Comparison of ENCODE assay signal across 29 cellular contexts in the genomic region with DNA sequence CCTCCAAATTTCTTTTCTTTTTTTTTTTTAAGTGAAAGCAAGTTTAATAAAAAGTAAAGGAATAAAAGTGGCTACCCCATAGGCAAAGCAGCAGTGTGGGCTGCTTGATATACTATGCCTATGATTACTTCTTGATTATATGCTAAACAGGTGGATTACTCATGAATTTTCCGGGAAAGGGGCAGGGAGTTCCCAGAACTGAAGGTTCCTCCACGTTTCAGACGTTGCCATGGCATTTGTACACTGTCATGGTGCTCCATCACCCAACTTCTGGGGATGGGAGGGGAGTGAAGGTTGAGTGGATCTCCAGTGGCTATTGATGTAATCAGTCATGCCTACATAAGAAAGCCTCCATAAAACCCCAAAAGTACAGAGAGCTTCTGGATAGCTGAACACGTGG.
"Had no signal": no experiment of that assay in that cellular context is flagged by ENCODE, and none has a peak within 500 bp of the region (broad histone marks: within the 10 kb centered on the region; RNA-seq: fewer than 3 reads in every experiment).

No MANE protein-coding gene starts in this region.

- H3K79me2 ChIP-seq: parathyroid adenoma had no signal

- H3K36me3 ChIP-seq: neural progenitor cell, ovary, right lobe of liver, sigmoid colon, stomach, thoracic aorta, thyroid gland, tibial nerve, upper lobe of left lung, vagina had no signal

- H2AFZ ChIP-seq: neural progenitor cell, parathyroid adenoma had no signal

- DNase-seq: natural killer cell; occipital lobe; ovary; posterior cingulate gyrus; psoas muscle; right cardiac atrium; right lobe of liver; sigmoid colon; stimulated activated CD4-positive, alpha-beta T cell treated with anti-CD3 and anti-CD28 coated beads, Interleukin-15, amount 100 ng/mL, for 24 hours; stimulated activated CD4-positive, alpha-beta T cell treated with anti-CD3 and anti-CD28 coated beads, Interleukin-2, amount 100 ng/mL, for 24 hours; stimulated activated CD4-positive, alpha-beta T cell treated with anti-CD3 and anti-CD28 coated beads, Interleukin-2, amount 100 ng/mL, for 48 hours; stimulated activated CD4-positive, alpha-beta T cell treated with anti-CD3 and anti-CD28 coated beads, Interleukin-4, amount 100 ng/mL, for 24 hours; stimulated activated naive B cell treated with anti-CD40 and anti-IgM and Interleukin-4, amounts not matched to agents 10 μg/mL and 1 μg/mL and 100 μg/mL, for 72 hours; stimulated activated naive CD4-positive, alpha-beta T cell treated with Interleukin-2 at 50 U/mL for 16 hours; stomach; thyroid gland; trophoblast cell; upper lobe of left lung had no signal

- H3K27ac ChIP-seq: neural progenitor cell, ovary, parathyroid adenoma, psoas muscle, right lobe of liver, sigmoid colon, stomach, thoracic aorta, thyroid gland, tibial nerve, upper lobe of left lung, vagina had no signal

- H3K27me3 ChIP-seq: neural progenitor cell, ovary, right lobe of liver, thyroid gland, upper lobe of left lung, vagina had no signal

- H3K9me3 Mint-ChIP-seq: neural progenitor cell; stimulated activated naive CD8-positive, alpha-beta T cell treated with anti-CD3 and anti-CD28 coated beads, Interleukin-15, Interleukin-2, amounts not matched to agents 100 ng/mL and 50 ng/mL, for 24 hours had no signal

- H3K36me3 Mint-ChIP-seq: natural killer cell; neural progenitor cell; stimulated activated effector memory CD8-positive, alpha-beta T cell treated with anti-CD3 and anti-CD28 coated beads, Interleukin-12 subunit alpha, Interleukin-12 subunit beta, amount 100 ng/mL, for 72 hours; stimulated activated naive B cell treated with anti-CD40 and anti-IgM and Interleukin-4, amounts not matched to agents 10 μg/mL and 1 μg/mL and 100 μg/mL, for 72 hours had no signal

- ATAC-seq: natural killer cell; psoas muscle; right cardiac atrium; right lobe of liver; stimulated activated effector memory CD8-positive, alpha-beta T cell treated with anti-CD3 and anti-CD28 coated beads, Interleukin-12 subunit alpha, Interleukin-12 subunit beta, amount 100 ng/mL, for 72 hours; stimulated activated naive B cell treated with anti-CD40 and anti-IgM and Interleukin-4, amounts not matched to agents 10 μg/mL and 1 μg/mL and 100 μg/mL, for 72 hours had no signal

- H3K27me3 Mint-ChIP-seq: stimulated activated naive B cell treated with anti-CD40 and anti-IgM and Interleukin-4, amounts not matched to agents 10 μg/mL and 1 μg/mL and 100 μg/mL, for 72 hours had no signal

- H3K4me3 ChIP-seq: neural progenitor cell, ovary, psoas muscle, right lobe of liver, sigmoid colon, stomach, thoracic aorta, thyroid gland, tibial nerve, upper lobe of left lung, vagina had no signal

- FAIRE-seq: small intestine, urothelium cell line had no signal

- H3K9ac ChIP-seq: neural progenitor cell, parathyroid adenoma had no signal

- H3K4me1 Mint-ChIP-seq: natural killer cell; nephron; neural progenitor cell; stimulated activated effector memory CD8-positive, alpha-beta T cell treated with anti-CD3 and anti-CD28 coated beads, Interleukin-12 subunit alpha, Interleukin-12 subunit beta, amount 100 ng/mL, for 72 hours; stimulated activated naive B cell treated with anti-CD40 and anti-IgM and Interleukin-4, amounts not matched to agents 10 μg/mL and 1 μg/mL and 100 μg/mL, for 72 hours had no signal

- H3K4me3 Mint-ChIP-seq: natural killer cell; nephron; neural progenitor cell; stimulated activated effector memory CD8-positive, alpha-beta T cell treated with anti-CD3 and anti-CD28 coated beads, Interleukin-12 subunit alpha, Interleukin-12 subunit beta, amount 100 ng/mL, for 72 hours; stimulated activated naive B cell treated with anti-CD40 and anti-IgM and Interleukin-4, amounts not matched to agents 10 μg/mL and 1 μg/mL and 100 μg/mL, for 72 hours; stimulated activated naive CD8-positive, alpha-beta T cell treated with anti-CD3 and anti-CD28 coated beads, Interleukin-15, Interleukin-2, amounts not matched to agents 100 ng/mL and 50 ng/mL, for 24 hours had no signal

- H3K9me3 ChIP-seq: ovary, psoas muscle, right lobe of liver, sigmoid colon, stomach, thoracic aorta, thyroid gland, tibial nerve, upper lobe of left lung, vagina had no signal

- H3K27ac Mint-ChIP-seq: natural killer cell; nephron; neural progenitor cell; progenitor cell of endocrine pancreas; stimulated activated effector memory CD8-positive, alpha-beta T cell treated with anti-CD3 and anti-CD28 coated beads, Interleukin-12 subunit alpha, Interleukin-12 subunit beta, amount 100 ng/mL, for 72 hours; stimulated activated naive B cell treated with anti-CD40 and anti-IgM and Interleukin-4, amounts not matched to agents 10 μg/mL and 1 μg/mL and 100 μg/mL, for 72 hours; stimulated activated naive CD8-positive, alpha-beta T cell treated with anti-CD3 and anti-CD28 coated beads, Interleukin-15, Interleukin-2, amounts not matched to agents 100 ng/mL and 50 ng/mL, for 24 hours had no signal

- H3K4me2 ChIP-seq: neural progenitor cell had no signal

- H3K4me1 ChIP-seq: neural progenitor cell, parathyroid adenoma, psoas muscle, right lobe of liver, sigmoid colon, stomach, thyroid gland, tibial nerve, upper lobe of left lung, vagina had no signal
